In genomic region chr20:16729080-16729479, GRCh38 we compare ENCODE assay signal across 8 cellular contexts. TPM values are rescaled to one million over a fixed set of nuclear protein-coding genes. Genes with fewer than 3 reads are reported as not detected.
DNase-seq lines count a peak whose midpoint lies in the region; ATAC-seq and TF ChIP-seq lines count a peak whose summit lies in the region.

No MANE protein-coding gene starts in this region.

- H3K9me2 ChIP-seq in MM.1S (replicated peaks; ENCODE audit: insufficient read depth, low read length) = no peaks in the 10 kb centered on the region

- H3K27ac ChIP-seq in CD4-positive, CD25-positive, alpha-beta regulatory T cell (ENCODE audit: insufficient read depth, low read length, poor library complexity, severe bottlenecking) = peak overlapping the region; percentile 89
- H3K27ac ChIP-seq in MM.1S (ENCODE audit: low read length) (no peak overlapping the region), duodenal mucosa (ENCODE audit: low read depth, low read length) (no peak overlapping the region), neural progenitor cell (no peak overlapping the region)

- H2AFZ ChIP-seq in MM.1S (ENCODE audit: low read length) (peak overlapping the region; percentile 98), neural progenitor cell (replicated peaks) (peak overlapping the region; percentile 55)

- peaks cover 21% of the 10 kb centered on the region for H3K27me3 ChIP-seq in CD4-positive, CD25-positive, alpha-beta regulatory T cell (ENCODE audit: control insufficient read depth, insufficient read depth, low read length)
- H3K27me3 ChIP-seq in MM.1S (replicated peaks; ENCODE audit: insufficient read depth, low read length) = peaks cover 5% of the 10 kb centered on the region; the same call in 1 of the 2 replicates
- peaks cover 8 to 11% of the 10 kb centered on the region in 2 donors for H3K27me3 ChIP-seq in duodenal mucosa (ENCODE audit: control insufficient read depth in 1 of 2, insufficient read depth in 2 of 2, low read length in 2 of 2)
- peaks cover 47% of the 10 kb centered on the region for H3K27me3 ChIP-seq in neural progenitor cell

- H3K9me3 Mint-ChIP-seq in CD4-positive, CD25-positive, alpha-beta regulatory T cell = peaks cover 0 to 9% (median 4%) of the 10 kb centered on the region in 7 donors
- H3K9me3 Mint-ChIP-seq in neural progenitor cell = peaks cover 6% of the 10 kb centered on the region

- no peaks in the 10 kb centered on the region for H3K9me3 ChIP-seq in CD4-positive, CD25-positive, alpha-beta regulatory T cell (ENCODE audit: control insufficient read depth in 2 of 2, low read length in 2 of 2)
- no peaks in the 10 kb centered on the region for H3K9me3 ChIP-seq in MM.1S (replicated peaks; ENCODE audit: insufficient read depth, low read length)
- no peaks in the 10 kb centered on the region for H3K9me3 ChIP-seq in duodenal mucosa (ENCODE audit: control insufficient read depth in 1 of 2, low read length in 2 of 2)
- no peaks in the 10 kb centered on the region for H3K9me3 ChIP-seq in neural progenitor cell (ENCODE audit: low read depth)

- 0 out of 2 replicates have a peak, but pooled peaks cover 3% of the 10 kb centered on the region for H3F3A ChIP-seq in MM.1S (ENCODE audit: insufficient read depth, low read length)
- no peaks in the 10 kb centered on the region for H3F3A ChIP-seq in neural progenitor cell (ENCODE audit: low read depth)

- DNase-seq in CD4-positive, CD25-positive, alpha-beta regulatory T cell = no peak
- DNase-seq in MM.1S (no peak), neural progenitor cell (ENCODE audit: low spot score) (no peak), foreskin melanocyte (no peak), COLO829 (ENCODE audit: low spot score) (no peak)

- H3K4me3 ChIP-seq in CD4-positive, CD25-positive, alpha-beta regulatory T cell (ENCODE audit: low read depth, low read length) = peak overlapping the region; percentile 95
- H3K4me3 ChIP-seq in MM.1S (ENCODE audit: low read length) (peak overlapping the region; percentile 96; the same call in 1 of the 2 replicates), duodenal mucosa (ENCODE audit: low read depth in 1 of 2, low read length in 2 of 2) (peak overlapping the region; percentile 96 to 99), neural progenitor cell (peak overlapping the region; percentile 88)

- H3K36me3 ChIP-seq in CD4-positive, CD25-positive, alpha-beta regulatory T cell (ENCODE audit: control insufficient read depth, insufficient read depth, low read length) = peaks cover 14% of the 10 kb centered on the region
- H3K36me3 ChIP-seq in MM.1S (replicated peaks; ENCODE audit: insufficient read depth, low read length) (peaks cover 9% of the 10 kb centered on the region; the same call in 1 of the 2 replicates), duodenal mucosa (ENCODE audit: control insufficient read depth in 1 of 2, insufficient read depth in 2 of 2, low read length in 2 of 2) (peaks cover 16 to 17% of the 10 kb centered on the region in 2 donors), neural progenitor cell (no peaks in the 10 kb centered on the region)

- peak overlapping the region; percentile 96 to 100 (median 100) for H3K4me3 Mint-ChIP-seq in CD4-positive, CD25-positive, alpha-beta regulatory T cell
- peak overlapping the region; percentile 100 for H3K4me3 Mint-ChIP-seq in neural progenitor cell

- H3K36me3 Mint-ChIP-seq in CD4-positive, CD25-positive, alpha-beta regulatory T cell = peaks cover 34% of the 10 kb centered on the region
- H3K36me3 Mint-ChIP-seq in neural progenitor cell = peaks cover 7% of the 10 kb centered on the region

- H3K27me3 Mint-ChIP-seq in CD4-positive, CD25-positive, alpha-beta regulatory T cell = peaks cover 39% of the 10 kb centered on the region
- peaks cover 2% of the 10 kb centered on the region for H3K27me3 Mint-ChIP-seq in neural progenitor cell (ENCODE audit: insufficient read depth, low read depth)

- H3K9ac ChIP-seq in MM.1S (ENCODE audit: low read length) (no peak overlapping the region), duodenal mucosa (ENCODE audit: low read depth in 1 of 2, low read length in 2 of 2) (no peak overlapping the region), neural progenitor cell (no peak overlapping the region)

- peaks cover 35% of the 10 kb centered on the region for H3K4me1 ChIP-seq in CD4-positive, CD25-positive, alpha-beta regulatory T cell (ENCODE audit: control insufficient read depth, insufficient read depth, low read length, poor library complexity, severe bottlenecking)
- peaks cover 11% of the 10 kb centered on the region for H3K4me1 ChIP-seq in MM.1S (ENCODE audit: low read length)
- H3K4me1 ChIP-seq in duodenal mucosa (ENCODE audit: control insufficient read depth in 1 of 2, insufficient read depth in 2 of 2, low read length in 2 of 2) = peaks cover 16% of the 10 kb centered on the region in 2 donors
- H3K4me1 ChIP-seq in neural progenitor cell = peaks cover 7% of the 10 kb centered on the region

- peak overlapping the region; percentile 99 to 100 (median 99) for H3K27ac Mint-ChIP-seq in CD4-positive, CD25-positive, alpha-beta regulatory T cell
- H3K27ac Mint-ChIP-seq in neural progenitor cell = no peak overlapping the region

- peaks cover 17 to 50% (median 42%) of the 10 kb centered on the region in 4 donors for H3K4me1 Mint-ChIP-seq in CD4-positive, CD25-positive, alpha-beta regulatory T cell
- H3K4me1 Mint-ChIP-seq in neural progenitor cell = peaks cover 19% of the 10 kb centered on the region

- no peak for ATAC-seq in CD4-positive, CD25-positive, alpha-beta regulatory T cell (ENCODE audit: low read depth in 2 of 2)
- ATAC-seq in GM21723 (IDR thresholded peaks at IDR 0.05; ENCODE audit: unreplicated experiment) = no peak
- no peak for ATAC-seq in GM18520 (IDR thresholded peaks at IDR 0.05; ENCODE audit: unreplicated experiment)

- H4K20me1 ChIP-seq in MM.1S (ENCODE audit: insufficient read depth, low read length) (no peaks in the 10 kb centered on the region), neural progenitor cell (ENCODE audit: low read depth) (peaks cover 14% of the 10 kb centered on the region)

- H3K4me2 ChIP-seq in MM.1S (ENCODE audit: low read depth, low read length) (peak overlapping the region; percentile 73), neural progenitor cell (peak overlapping the region; percentile 98)

- H3K79me2 ChIP-seq in MM.1S (ENCODE audit: low read length) = peaks cover 39% of the 10 kb centered on the region
- peaks cover 38% of the 10 kb centered on the region for H3K79me2 ChIP-seq in neural progenitor cell (ENCODE audit: low read depth)

- TF ChIP-seq CTCF in MM.1S (IDR thresholded peaks at IDR 0.05; ENCODE audit: low read length) = no peak
- no peak for TF ChIP-seq CTCF in neural progenitor cell (IDR thresholded peaks at IDR 0.05)

RNA-seq across cellular contexts. Expression of gene SNRPB2, which starts 0.7 kb away (rescaled TPM):
- total RNA-seq in CD4-positive, CD25-positive, alpha-beta regulatory T cell = 49.9 TPM
- polyA plus RNA-seq in CD4-positive, CD25-positive, alpha-beta regulatory T cell = 100 to 1,000 TPM in 2 of 4 donors, 10 to 100 TPM in 2; 71.9 to 115 (median 100) TPM
- 83.1 and 104 TPM in 2 replicates for total RNA-seq in neural progenitor cell (ENCODE audit: low replicate concordance)

RNA-seq across cellular contexts. Expression of gene OTOR, which starts 19.1 kb away (rescaled TPM):
- not detected for total RNA-seq in CD4-positive, CD25-positive, alpha-beta regulatory T cell
- polyA plus RNA-seq in CD4-positive, CD25-positive, alpha-beta regulatory T cell = not detected
- not detected in 2 replicates for total RNA-seq in neural progenitor cell (ENCODE audit: low replicate concordance)
